In genomic region chr17:52147872-52148271, GRCh38 we compare ENCODE assay signal across 13 cellular contexts. TPM values are rescaled to one million over a fixed set of nuclear protein-coding genes. Genes with fewer than 3 reads are reported as not detected.
DNase-seq lines count a peak whose midpoint lies in the region; ATAC-seq and TF ChIP-seq lines count a peak whose summit lies in the region.
"Had no signal": no experiment of that assay in that cellular context is flagged by ENCODE, and none has a peak within 500 bp of the region (broad histone marks: within the 10 kb centered on the region; RNA-seq: fewer than 3 reads in every experiment).

No MANE protein-coding gene starts in this region.

- no peaks in the 10 kb centered on the region for H3K9me3 ChIP-seq in gastroesophageal sphincter
- H3K9me3 ChIP-seq: colonic mucosa had no signal

- no peak overlapping the region for H3K27ac ChIP-seq in gastroesophageal sphincter
- H3K27ac ChIP-seq: colonic mucosa had no signal

- DNase-seq in Kasumi-1 (lab: John Stamatoyannopoulos, UW) (peak; percentile 98 to 99), dermis microvascular lymphatic vessel endothelial cell (ENCODE audit: low read depth in 2 of 2) (peak; percentile 7 to 88), cerebellum (ENCODE audit: low spot score) (no peak)
- DNase-seq: activated CD4-positive, alpha-beta T cell treated with anti-CD3 and anti-CD28 coated beads, Interleukin-2, amount 50 U/mL, for 4 hours; colonic mucosa; H7; Karpas-422 had no signal

- TF ChIP-seq EP300 in gastroesophageal sphincter (IDR thresholded peaks at IDR 0.05): no peak

- peak; percentile 78 for ATAC-seq in GM18868 (IDR thresholded peaks at IDR 0.05; ENCODE audit: unreplicated experiment)
- ATAC-seq in GM21737 (IDR thresholded peaks at IDR 0.05; ENCODE audit: unreplicated experiment): peak; percentile 55
- ATAC-seq in gastroesophageal sphincter: no peak
- no peak for ATAC-seq in GM21360 (IDR thresholded peaks at IDR 0.05; ENCODE audit: unreplicated experiment)

- TF ChIP-seq CTCF in gastroesophageal sphincter (IDR thresholded peaks at IDR 0.05): no peak

- no peaks in the 10 kb centered on the region for H3K36me3 ChIP-seq in gastroesophageal sphincter
- H3K36me3 ChIP-seq: colonic mucosa had no signal

- TF ChIP-seq POLR2A in gastroesophageal sphincter (IDR thresholded peaks at IDR 0.05): no peak

- H3K4me1 ChIP-seq in gastroesophageal sphincter: no peaks in the 10 kb centered on the region
- H3K4me1 ChIP-seq: colonic mucosa had no signal

- H3K4me3 ChIP-seq in gastroesophageal sphincter: no peak overlapping the region
- H3K4me3 ChIP-seq: colonic mucosa had no signal

- H3K27me3 ChIP-seq in gastroesophageal sphincter: no peaks in the 10 kb centered on the region
- H3K27me3 ChIP-seq: colonic mucosa had no signal

RNA-seq across cellular contexts. Expression of gene CA10, which starts 10.6 kb away (rescaled TPM):
- total RNA-seq in dermis microvascular lymphatic vessel endothelial cell (not detected in 2 replicates), gastroesophageal sphincter (not detected), cerebellum (23.4 TPM)
- total RNA-seq: neural crest cell, OCI-LY7 had no signal

Comparison
In these comparisons a context has a peak if more than half of its experiments do, and no peak if none do; other contexts are left out.
1. ATAC-seq: peak in GM18868 (single experiment) and GM21737 (single experiment); none in gastroesophageal sphincter (single experiment) and GM21360 (single experiment).
2. RNA of gene CA10, which starts 10.6 kb away (total RNA-seq): 23.4 TPM in cerebellum (single experiment); not detected in dermis microvascular lymphatic vessel endothelial cell and not detected in gastroesophageal sphincter; every median in the first group is over 10 times any median in the second.